23 cellular contexts compared by ENCODE assay signal in the genomic region with DNA sequence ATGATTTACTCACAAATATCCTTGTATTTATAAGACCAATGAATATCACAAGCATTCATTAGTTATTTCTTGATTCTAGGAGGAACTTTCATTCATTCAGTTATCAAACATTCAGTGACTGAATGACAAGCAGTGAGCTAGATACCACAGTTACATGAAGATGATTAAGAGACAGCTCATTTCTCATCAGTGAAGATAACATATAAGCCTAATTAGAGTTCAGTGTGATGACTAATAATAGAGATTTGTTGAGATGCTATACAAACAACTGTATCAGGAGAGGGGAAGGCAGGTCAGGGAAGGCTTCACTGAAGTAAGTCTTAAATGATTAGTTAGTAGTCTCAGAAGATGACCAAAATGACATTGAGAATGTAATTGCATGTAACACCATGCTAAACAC. TPM values are rescaled to one million over a fixed set of nuclear protein-coding genes. Genes with fewer than 3 reads are reported as not detected.
DNase-seq lines count a peak whose midpoint lies in the region; ATAC-seq, FAIRE-seq and TF ChIP-seq lines count a peak whose summit lies in the region.
"Had no signal": no experiment of that assay in that cellular context is flagged by ENCODE, and none has a peak within 500 bp of the region (broad histone marks: within the 10 kb centered on the region; RNA-seq: fewer than 3 reads in every experiment).

No MANE protein-coding gene starts in this region.

- H4K20me1 ChIP-seq in PC-3 (ENCODE audit: low read length) = no peaks in the 10 kb centered on the region

- no peaks in the 10 kb centered on the region for H3K27me3 ChIP-seq in PC-3 (ENCODE audit: low read length)
- no peaks in the 10 kb centered on the region for H3K27me3 ChIP-seq in bronchial epithelial cell (ENCODE audit: control insufficient read depth, insufficient read depth, low read length)
- H3K27me3 ChIP-seq: SJCRH30 had no signal

- no peaks in the 10 kb centered on the region for H3K9me3 ChIP-seq in PC-3 (ENCODE audit: low read length)
- H3K9me3 ChIP-seq: SJCRH30 had no signal

- H3K4me2 ChIP-seq in PC-3 (ENCODE audit: low read length) = no peak overlapping the region
- H3K4me2 ChIP-seq: PC-9 had no signal

- H3F3A ChIP-seq in PC-3 (ENCODE audit: low read length, unreplicated experiment) = no peaks in the 10 kb centered on the region

- H3K36me3 ChIP-seq in PC-3 (ENCODE audit: low read depth, low read length) (no peaks in the 10 kb centered on the region), bronchial epithelial cell (ENCODE audit: control insufficient read depth, insufficient read depth, low read length) (no peaks in the 10 kb centered on the region)
- H3K36me3 ChIP-seq: SJCRH30 had no signal

- no peaks in the 10 kb centered on the region for H3K27me3 Mint-ChIP-seq in activated T-cell treated with anti-CD3 and anti-CD28 coated beads, Interleukin-2, amount 50 U/mL, for 4 hours (ENCODE audit: low read depth)
- H3K27me3 Mint-ChIP-seq: B cell had no signal

- no peak for DNase-seq in activated T-cell treated with anti-CD3 and anti-CD28 coated beads, Interleukin-2, amount 50 U/mL, for 4 hours
- DNase-seq in activated T-cell treated with anti-CD3 and anti-CD28 coated beads for 4 hours = no peak
- no peak for DNase-seq in PC-3
- DNase-seq in bronchial epithelial cell (ENCODE audit: low read depth) = peak; percentile 76
- no peak for DNase-seq in NCI-H1105 (lab: John Stamatoyannopoulos, UW)
- no peak for DNase-seq in DMS114 treated with DMSO at 0.1 percent for 48 hours (lab: John Stamatoyannopoulos, UW; ENCODE audit: unreplicated experiment)
- DNase-seq: COR-L47, DMS153, NCI-H1048, NCI-H1436 treated with DMSO at 0.1 percent for 48 hours, NCI-H2029, NCI-H345, NCI-H524 treated with DMSO at 0.1 percent for 48 hours, PC-9, SJCRH30 had no signal

- H3K9me3 Mint-ChIP-seq in activated T-cell treated with anti-CD3 and anti-CD28 coated beads, Interleukin-2, amount 50 U/mL, for 4 hours = no peaks in the 10 kb centered on the region

- H3K4me3 Mint-ChIP-seq in activated T-cell treated with anti-CD3 and anti-CD28 coated beads, Interleukin-2, amount 50 U/mL, for 4 hours = no peak overlapping the region
- H3K4me3 Mint-ChIP-seq: B cell had no signal

- H3K9ac ChIP-seq in PC-3 (ENCODE audit: low read length) = no peak overlapping the region

- H3K79me2 ChIP-seq in PC-3 (ENCODE audit: low read length) = no peaks in the 10 kb centered on the region

- no peaks in the 10 kb centered on the region for H3K36me3 Mint-ChIP-seq in activated T-cell treated with anti-CD3 and anti-CD28 coated beads, Interleukin-2, amount 50 U/mL, for 4 hours (ENCODE audit: insufficient read depth)

- FAIRE-seq in bronchial epithelial cell (lab: Jason Lieb, UNC) = no peak
- FAIRE-seq: H54 had no signal

- TF ChIP-seq CTCF in PC-3 (conservative IDR thresholded peaks at IDR 0.05; ENCODE audit: low read depth, low read length) (no peak), bronchial epithelial cell (IDR thresholded peaks at IDR 0.05; ENCODE audit: insufficient read depth, low read length, severe bottlenecking) (no peak)

- no TSS peak for BruUV-seq in PC-3 (replicated peaks; lab: Mats Ljungman, UMichigan)

- H3K4me1 Mint-ChIP-seq in activated T-cell treated with anti-CD3 and anti-CD28 coated beads, Interleukin-2, amount 50 U/mL, for 4 hours (ENCODE audit: low read depth) = peaks cover 15% of the 10 kb centered on the region
- H3K4me1 Mint-ChIP-seq: B cell had no signal

- CTCF ChIA-PET in PC-3 (lab: Charles Lee) = interaction anchor here (0.5 to 1.5 kb wide), 3 partner anchors 258 to 937 kb away, joined by 3 to 5 read pairs (median 5); no protein-coding TSS in a partner anchor

- peaks cover 12% of the 10 kb centered on the region; the same call in 1 of the 2 replicates for H3K4me1 ChIP-seq in PC-3 (ENCODE audit: insufficient read depth, low read length)

- POLR2A ChIA-PET in PC-3 (lab: Charles Lee; ENCODE audit: unreplicated experiment) = interaction anchor here (0.6 kb wide), 1 partner anchor 10 kb away, joined by 3 read pairs; no protein-coding TSS in a partner anchor

- H3K27ac ChIP-seq in PC-3 (ENCODE audit: low read length) = no peak overlapping the region
- H3K27ac ChIP-seq: HL-60, PC-9, SJCRH30 had no signal

- H3K9me2 ChIP-seq in PC-3 (replicated peaks; ENCODE audit: low read length) = no peaks in the 10 kb centered on the region

- peak; percentile 75 to 81 for ATAC-seq in activated T-cell treated with anti-CD3 and anti-CD28 coated beads, Interleukin-2, amount 50 U/mL, for 4 hours
- peak; percentile 28; the same call in 1 of the 2 replicates for ATAC-seq in PC-3
- no peak for ATAC-seq in GM18868 (IDR thresholded peaks at IDR 0.05; ENCODE audit: unreplicated experiment)

- intact Hi-C loops in PC-3 (cut with micrococcal nuclease) = loop anchor here (10.0 kb wide), 1 partner anchor 861 kb away; no protein-coding TSS in a partner anchor

- H2AFZ ChIP-seq in PC-3 (ENCODE audit: low read length) = no peak overlapping the region
- H2AFZ ChIP-seq: PC-9 had no signal

- H3K4me3 ChIP-seq in PC-3 (ENCODE audit: low read length) (no peak overlapping the region), bronchial epithelial cell (ENCODE audit: low read depth, low read length) (no peak overlapping the region)
- H3K4me3 ChIP-seq: PC-9, SJCRH30 had no signal

RNA-seq across cellular contexts. Expression of a gene that starts 14.6 kb away (rescaled TPM):
- not detected for total RNA-seq in activated T-cell treated with anti-CD3 and anti-CD28 coated beads, Interleukin-2, amount 50 U/mL, for 4 hours
- total RNA-seq in PC-3 (2014; rRNA removed) (not detected in 2 replicates), bronchial epithelial cell (not detected in 2 replicates)
- total RNA-seq: A172, B cell, Daoy, HT1080, MCF 10A, PC-9 had no signal

RNA-seq across cellular contexts. Expression of a gene that starts 38.0 kb away (rescaled TPM):
- total RNA-seq in activated T-cell treated with anti-CD3 and anti-CD28 coated beads, Interleukin-2, amount 50 U/mL, for 4 hours = 10 to 100 TPM; 16.8 to 19.1 (median 17.8) TPM
- total RNA-seq in PC-3 (2014; rRNA removed) (57.5 and 70.5 TPM in 2 replicates), bronchial epithelial cell (16.8 and 16.9 TPM in 2 replicates)
